In the genomic region with DNA sequence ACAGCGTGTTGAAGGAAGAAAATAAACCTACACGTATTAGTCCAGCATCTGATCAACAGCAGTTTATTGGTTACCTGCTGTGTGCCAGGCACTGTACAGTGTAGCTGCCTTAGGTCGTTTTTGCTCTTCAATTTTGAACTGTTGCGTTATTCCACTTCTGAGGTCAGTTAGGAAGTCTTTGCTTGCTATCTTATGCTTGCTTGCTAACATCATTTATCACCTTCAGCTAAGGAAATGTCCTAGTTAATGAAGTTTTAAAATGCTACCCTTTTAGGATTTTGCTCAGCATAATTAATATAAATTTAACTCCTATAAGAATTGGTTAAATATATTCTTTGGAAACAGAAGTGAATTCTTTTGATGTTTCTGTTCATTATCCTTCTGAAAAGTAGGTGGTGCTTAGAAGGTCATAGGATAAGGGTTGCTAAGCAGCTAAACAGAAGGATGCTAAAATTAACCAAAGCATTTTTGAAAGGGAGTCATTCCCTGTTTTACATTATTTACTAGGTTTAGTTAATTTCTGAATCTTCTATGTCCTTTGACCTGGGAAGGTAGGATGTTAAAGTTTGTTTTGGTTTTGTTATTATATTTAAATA, we compare ENCODE assay signal across 13 cellular contexts. TPM values are rescaled to one million over a fixed set of nuclear protein-coding genes. Genes with fewer than 3 reads are reported as not detected.
DNase-seq lines count a peak whose midpoint lies in the region; ATAC-seq and TF ChIP-seq lines count a peak whose summit lies in the region.
"Had no signal": no experiment of that assay in that cellular context is flagged by ENCODE, and none has a peak within 500 bp of the region (broad histone marks: within the 10 kb centered on the region; RNA-seq: fewer than 3 reads in every experiment).

No MANE protein-coding gene starts in this region.

- no peak for DNase-seq in activated CD4-positive, alpha-beta T cell treated with anti-CD3 and anti-CD28 coated beads for 36 hours
- DNase-seq in activated CD4-positive, alpha-beta T cell treated with anti-CD3 and anti-CD28 coated beads, Interleukin-2, amount 50 U/mL, for 4 hours = no peak
- DNase-seq in GM12864 (ENCODE audit: low read depth) = no peak
- DNase-seq in adipocyte (ENCODE audit: low read depth) = no peak
- DNase-seq in NCI-H526 (lab: John Stamatoyannopoulos, UW) = no peak
- DNase-seq in putamen (ENCODE audit: low spot score) = no peak
- DNase-seq: activated CD4-positive, CD25-positive, alpha-beta regulatory T cell treated with anti-CD3 and anti-CD28 coated beads, Interleukin-2, amount 50 U/mL, for 72 hours; DMS153; head of caudate nucleus; MM.1S; SW 1271 had no signal

- peaks cover 4% of the 10 kb centered on the region for H3K36me3 Mint-ChIP-seq in activated CD4-positive, alpha-beta T cell treated with anti-CD3 and anti-CD28 coated beads for 36 hours (ENCODE audit: low read depth)
- no peaks in the 10 kb centered on the region for H3K36me3 Mint-ChIP-seq in nephron (ENCODE audit: low read depth)

- no peaks in the 10 kb centered on the region for H3K27me3 ChIP-seq in adipocyte (replicated peaks; ENCODE audit: control insufficient read depth, insufficient read depth, low read length)

- H3K27ac Mint-ChIP-seq in activated CD4-positive, alpha-beta T cell treated with anti-CD3 and anti-CD28 coated beads for 36 hours = no peak overlapping the region
- no peak overlapping the region for H3K27ac Mint-ChIP-seq in nephron

- H3K36me3 ChIP-seq in adipocyte (ENCODE audit: control insufficient read depth, insufficient read depth, low read length, severe bottlenecking) = no peaks in the 10 kb centered on the region

- peak overlapping the region; percentile 94 for H3K4me3 Mint-ChIP-seq in activated CD4-positive, alpha-beta T cell treated with anti-CD3 and anti-CD28 coated beads for 36 hours
- peak overlapping the region in 2 of 3 experiments; percentile 78 to 93 for H3K4me3 Mint-ChIP-seq in nephron

- TF ChIP-seq CTCF in GM12864 (IDR thresholded peaks at IDR 0.05; ENCODE audit: low read depth, low read length, missing control alignments) (no peak), nephron (IDR thresholded peaks at IDR 0.05; ENCODE audit: unreplicated experiment in 3 of 3) (no peak)

- peaks cover 71% of the 10 kb centered on the region for H3K4me1 Mint-ChIP-seq in activated CD4-positive, alpha-beta T cell treated with anti-CD3 and anti-CD28 coated beads for 36 hours
- H3K4me1 Mint-ChIP-seq in nephron = peaks cover 70% of the 10 kb centered on the region

- H3K27me3 Mint-ChIP-seq in activated CD4-positive, alpha-beta T cell treated with anti-CD3 and anti-CD28 coated beads for 36 hours = no peaks in the 10 kb centered on the region
- peaks cover 7% of the 10 kb centered on the region for H3K27me3 Mint-ChIP-seq in nephron (ENCODE audit: low read depth)

- intact Hi-C loops in activated CD4-positive, alpha-beta T cell treated with anti-CD3 and anti-CD28 coated beads for 36 hours (cut with DNase I, micrococcal nuclease) = loop anchor here (2.0 to 10.0 kb wide), 2 partner anchors 26 to 954 kb away; partner anchors contain the start of gene BLOC1S5 (in 1 of the 2)

- no peaks in the 10 kb centered on the region for H3K9me3 ChIP-seq in adipocyte (ENCODE audit: control insufficient read depth, low read length)

- H3K4me1 ChIP-seq in adipocyte (ENCODE audit: control insufficient read depth, insufficient read depth, low read length) = peaks cover 36% of the 10 kb centered on the region

- H3K4me3 ChIP-seq in GM12864 (ENCODE audit: low read depth, low read length) = peak overlapping the region; percentile 86; the same call in 1 of the 2 replicates
- peak overlapping the region; percentile 15 for H3K4me3 ChIP-seq in adipocyte (ENCODE audit: low read length)

- POLR2A ChIA-PET in activated CD4-positive, alpha-beta T cell treated with anti-CD3 and anti-CD28 coated beads for 36 hours (lab: Charles Lee) = no interaction called here

- ATAC-seq in activated CD4-positive, alpha-beta T cell treated with anti-CD3 and anti-CD28 coated beads for 36 hours = no peak
- no peak for ATAC-seq in GM18873 (IDR thresholded peaks at IDR 0.05; ENCODE audit: low FRiP score, unreplicated experiment)

- H3K9me3 Mint-ChIP-seq in activated CD4-positive, alpha-beta T cell treated with anti-CD3 and anti-CD28 coated beads for 36 hours (ENCODE audit: low read depth) = no peaks in the 10 kb centered on the region
- H3K9me3 Mint-ChIP-seq in nephron = no peaks in the 10 kb centered on the region

- CTCF ChIA-PET in activated CD4-positive, alpha-beta T cell treated with anti-CD3 and anti-CD28 coated beads for 36 hours (lab: Charles Lee) = interaction anchor here (1.0 to 1.5 kb wide), 5 partner anchors 14 to 133 kb away, joined by 3 to 7 read pairs (median 5); no protein-coding TSS in a partner anchor

- H3K9ac ChIP-seq in adipocyte (ENCODE audit: low read length) = no peak overlapping the region

RNA-seq across cellular contexts. Expression of gene RREB1, which starts 3.4 kb away (rescaled TPM):
- 10 to 100 TPM; 14.7 to 18.1 TPM for total RNA-seq in activated CD4-positive, alpha-beta T cell treated with anti-CD3 and anti-CD28 coated beads for 36 hours
